In the genomic region with DNA sequence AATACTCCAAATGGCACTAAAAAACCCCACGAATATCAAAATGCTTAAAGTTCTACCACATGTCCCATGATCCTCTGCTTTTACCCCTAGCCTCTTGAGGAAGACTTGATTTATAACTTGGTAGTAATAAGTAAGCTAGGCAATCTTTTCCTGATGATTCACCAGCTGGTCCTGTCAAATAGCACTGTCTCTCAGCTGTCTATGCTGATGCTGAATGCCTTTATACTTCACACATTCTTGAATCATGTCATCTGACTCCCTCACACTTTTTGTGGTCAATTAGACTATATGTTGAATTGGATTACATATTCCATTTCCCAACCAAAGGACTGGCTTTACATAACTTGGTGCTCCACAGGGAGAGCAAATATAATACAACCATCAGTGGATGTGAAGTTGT, we compare ENCODE assay signal across 13 cellular contexts. TPM values are rescaled to one million over a fixed set of nuclear protein-coding genes. Genes with fewer than 3 reads are reported as not detected.
DNase-seq lines count a peak whose midpoint lies in the region; ATAC-seq and TF ChIP-seq lines count a peak whose summit lies in the region.
"Had no signal": no experiment of that assay in that cellular context is flagged by ENCODE, and none has a peak within 500 bp of the region (broad histone marks: within the 10 kb centered on the region; RNA-seq: fewer than 3 reads in every experiment).

No MANE protein-coding gene starts in this region.

- TF ChIP-seq CTCF in chondrocyte (IDR thresholded peaks at IDR 0.05) (no peak), natural killer cell (IDR thresholded peaks at IDR 0.05) (no peak), tibial nerve (IDR thresholded peaks at IDR 0.05) (no peak)

- H3K27ac Mint-ChIP-seq in chondrocyte (ENCODE audit: unreplicated experiment) (peak overlapping the region; percentile 55), natural killer cell (peak overlapping the region; percentile 67 to 84)
- H3K27ac Mint-ChIP-seq: activated CD4-positive, alpha-beta memory T cell treated with anti-CD3 and anti-CD28 coated beads, Interleukin-2, amount 10 ng/mL, durations not matched to agents 7 days and 5 days; endodermal cell; T-helper 1 cell treated with Interleukin-12 subunit alpha and Interleukin-12 subunit beta and Interleukin-4 antibody, amounts not matched to agents 30 μg/mL and 1 μg/mL, for 36 hours had no signal

- intact Hi-C loops in natural killer cell (cut with micrococcal nuclease): no loop called here

- H3K27ac ChIP-seq in tibial nerve: no peak overlapping the region

- no peak for TF ChIP-seq POLR2A in tibial nerve (IDR thresholded peaks at IDR 0.05)

- H3K4me1 Mint-ChIP-seq in chondrocyte (ENCODE audit: low read depth): peaks cover 9% of the 10 kb centered on the region
- peaks cover 47 to 56% of the 10 kb centered on the region in 2 donors for H3K4me1 Mint-ChIP-seq in natural killer cell

- peaks cover 0 to 26% (median 0%) of the 10 kb centered on the region in 4 donors for H3K4me1 ChIP-seq in tibial nerve

- H3K9me3 ChIP-seq in tibial nerve: peaks cover 0 to 4% (median 0%) of the 10 kb centered on the region in 4 donors

- H3K4me3 ChIP-seq in tibial nerve: no peak overlapping the region
- H3K4me3 ChIP-seq: K562 had no signal

- no peaks in the 10 kb centered on the region for H3K36me3 Mint-ChIP-seq in chondrocyte (ENCODE audit: low read depth)
- H3K36me3 Mint-ChIP-seq in natural killer cell: peaks cover 4% of the 10 kb centered on the region

- DNase-seq in ELR (ENCODE audit: low read depth) (peak; percentile 40), NCI-H226 (peak; percentile 89), chondrocyte (ENCODE audit: low spot score) (no peak), natural killer cell (no peak), tibial nerve (ENCODE audit: low spot score in 2 of 2) (no peak), NCI-H1694 (lab: John Stamatoyannopoulos, UW) (no peak)
- DNase-seq in NK-92 treated with Interleukin-12 subunit alpha and Interleukin-12 subunit beta, amount 100 ng/mL, for 24 hours (lab: John Stamatoyannopoulos, UW): no peak
- DNase-seq: activated CD4-positive, alpha-beta memory T cell treated with anti-CD3 and anti-CD28 coated beads, Interleukin-2, amount 10 ng/mL, durations not matched to agents 7 days and 5 days; endodermal cell; NCI-H2029; retina had no signal

- H3K27me3 ChIP-seq in tibial nerve: no peaks in the 10 kb centered on the region

- peak in 1 of 3 donors; percentile 40 for ATAC-seq in natural killer cell
- ATAC-seq: K562 had no signal

- H3K4me3 Mint-ChIP-seq in chondrocyte (ENCODE audit: unreplicated experiment) (no peak overlapping the region), natural killer cell (no peak overlapping the region)
- H3K4me3 Mint-ChIP-seq: activated CD4-positive, alpha-beta memory T cell treated with anti-CD3 and anti-CD28 coated beads, Interleukin-2, amount 10 ng/mL, durations not matched to agents 7 days and 5 days; endodermal cell; T-helper 1 cell treated with Interleukin-12 subunit alpha and Interleukin-12 subunit beta and Interleukin-4 antibody, amounts not matched to agents 30 μg/mL and 1 μg/mL, for 36 hours had no signal

- 78 to 81% methylated on average over 1 of the region's 1 CpG for WGBS in tibial nerve, 2 donors

- H3K36me3 ChIP-seq in tibial nerve: peaks cover 0 to 46% (median 0%) of the 10 kb centered on the region in 3 donors

- H3K9me3 Mint-ChIP-seq in chondrocyte (ENCODE audit: low read depth) (peaks cover 1% of the 10 kb centered on the region), natural killer cell (peaks cover 2 to 3% of the 10 kb centered on the region in 2 donors)

- no peaks in the 10 kb centered on the region for H3K27me3 Mint-ChIP-seq in chondrocyte (ENCODE audit: low read depth)
- no peaks in the 10 kb centered on the region for H3K27me3 Mint-ChIP-seq in natural killer cell (ENCODE audit: low read depth in 2 of 2)
- H3K27me3 Mint-ChIP-seq: activated CD4-positive, alpha-beta memory T cell treated with anti-CD3 and anti-CD28 coated beads, Interleukin-2, amount 10 ng/mL, durations not matched to agents 7 days and 5 days had no signal

- no peak for TF ChIP-seq EP300 in tibial nerve (IDR thresholded peaks at IDR 0.05)

RNA-seq across cellular contexts. Expression of a gene that starts 16.6 kb away (rescaled TPM):
- total RNA-seq in chondrocyte: 10.4 to 15.1 TPM (median 12.9 TPM) in 3 replicates
- 10 to 100 TPM; 40.9 to 59.4 (median 46.4) TPM for total RNA-seq in natural killer cell
- 10 to 100 TPM in 2 of 4 donors, 1 to 10 TPM in 2; 3.6 to 14.2 (median 9.5) TPM for total RNA-seq in tibial nerve

Comparison
In these comparisons a context has a peak if more than half of its experiments do, and no peak if none do; other contexts are left out.
1. DNase-seq: peak in ELR (single experiment) and NCI-H226 (single experiment); none in chondrocyte (single experiment), natural killer cell (single experiment), tibial nerve (0 of 2), NK-92 treated with Interleukin-12 subunit alpha and Interleukin-12 subunit beta, amount 100 ng/mL, for 24 hours (single experiment) and NCI-H1694 (single experiment).